Comparison of ENCODE assay signal across 18 cellular contexts in the genomic region with DNA sequence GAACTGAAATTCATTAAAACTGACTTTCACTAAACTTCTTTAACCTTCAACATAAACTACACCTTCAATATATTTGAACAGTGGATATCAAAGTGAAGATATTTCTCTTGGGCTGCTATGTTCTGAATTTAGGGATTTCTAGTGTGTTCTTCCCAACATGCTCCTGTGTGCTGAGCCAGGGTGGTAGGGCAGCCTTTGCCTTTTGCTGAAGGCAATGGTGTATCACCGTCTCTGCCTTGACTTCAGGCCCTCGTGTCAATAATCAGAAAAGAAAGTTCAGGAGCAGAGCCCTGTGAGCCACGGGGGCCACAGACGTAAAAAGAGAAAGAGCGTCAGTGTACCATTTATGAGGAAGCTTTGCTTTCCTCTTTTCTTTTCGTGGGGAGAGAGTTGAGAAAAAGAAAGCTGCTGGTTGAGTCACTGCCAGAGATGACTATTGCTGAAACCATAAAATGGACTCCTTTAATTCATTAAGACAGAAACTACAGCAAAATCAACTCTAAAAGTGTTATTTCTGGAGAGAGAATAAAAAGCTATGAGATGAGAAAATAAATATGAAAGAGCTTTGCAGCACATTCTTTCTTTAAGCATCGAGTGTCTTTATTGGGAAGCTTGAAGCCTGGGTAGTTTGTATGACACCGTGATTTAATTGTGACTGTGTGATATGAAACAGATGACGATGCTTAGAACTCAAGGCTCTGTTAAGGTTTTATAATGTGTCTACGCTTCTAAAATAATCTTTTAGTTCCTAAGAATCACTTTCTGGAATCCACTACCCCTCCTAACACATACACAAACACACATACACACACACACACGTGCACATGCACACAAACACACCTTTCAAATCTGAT.
DNase-seq lines count a peak whose midpoint lies in the region; ATAC-seq lines count a peak whose summit lies in the region.
"Had no signal": no experiment of that assay in that cellular context is flagged by ENCODE, and none has a peak within 500 bp of the region (broad histone marks: within the 10 kb centered on the region; RNA-seq: fewer than 3 reads in every experiment).

No MANE protein-coding gene starts in this region.

- DNase-seq in SK-N-DZ (ENCODE audit: low spot score) = peak; percentile 87
- peak; percentile 20 for DNase-seq in inferior parietal cortex (ENCODE audit: extremely low spot score)
- DNase-seq in superior temporal gyrus (ENCODE audit: extremely low spot score) = peak; percentile 46
- DNase-seq in NCI-H1048 (lab: John Stamatoyannopoulos, UW) = no peak
- no peak for DNase-seq in NCI-H526 (lab: John Stamatoyannopoulos, UW)
- no peak for DNase-seq in DMS153 (lab: John Stamatoyannopoulos, UW)
- DNase-seq: activated CD8-positive, alpha-beta T cell treated with anti-CD3 and anti-CD28 coated beads, Interleukin-2, amount 10 ng/mL, durations not matched to agents 7 days and 5 days; C1 segment of cervical spinal cord; dermis blood vessel endothelial cell; GOT3; left ventricle myocardium superior; MM.1S; NCI-H2029; NCI-H510A treated with DMSO at 0.1 percent for 48 hours; SJCRH30 had no signal

- ATAC-seq in GM18867 (IDR thresholded peaks at IDR 0.05; ENCODE audit: unreplicated experiment) = peak; percentile 50
- ATAC-seq in GM18517 (IDR thresholded peaks at IDR 0.05; ENCODE audit: unreplicated experiment) = no peak
- ATAC-seq: activated CD8-positive, alpha-beta T cell treated with anti-CD3 and anti-CD28 coated beads, Interleukin-2, amount 10 ng/mL, durations not matched to agents 7 days and 5 days; left ventricle myocardium superior; sciatic nerve had no signal

Comparison
In these comparisons a context has a peak if more than half of its experiments do, and no peak if none do; other contexts are left out.
1. DNase-seq: peak in SK-N-DZ (single experiment), inferior parietal cortex (single experiment) and superior temporal gyrus (single experiment); none in NCI-H1048 (single experiment), NCI-H526 (0 of 2) and DMS153 (single experiment).